8 cellular contexts compared by ENCODE assay signal in the genomic region with DNA sequence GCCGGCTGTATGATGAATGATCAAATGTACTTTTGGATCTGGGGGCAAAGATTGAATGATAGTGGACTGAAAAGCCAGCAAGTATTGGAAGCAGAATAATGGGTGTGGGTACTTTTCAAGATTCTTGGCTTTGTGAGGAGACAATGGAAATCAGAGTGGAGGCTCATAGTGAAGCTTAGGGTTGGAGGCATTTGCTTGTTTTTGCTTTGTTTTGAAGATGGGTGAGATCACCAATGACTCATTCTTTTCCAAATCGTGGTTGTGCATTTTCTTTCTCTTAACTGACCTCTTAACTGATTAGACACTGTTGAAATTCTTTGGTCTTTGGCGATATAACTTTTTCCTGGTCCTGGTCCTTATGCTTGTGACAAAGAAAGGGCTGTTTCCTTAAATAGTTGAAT. TPM values are rescaled to one million over a fixed set of nuclear protein-coding genes. Genes with fewer than 3 reads are reported as not detected.
DNase-seq lines count a peak whose midpoint lies in the region; ATAC-seq, FAIRE-seq and TF ChIP-seq lines count a peak whose summit lies in the region.

No MANE protein-coding gene starts in this region.

- FAIRE-seq in bronchial epithelial cell (lab: Jason Lieb, UNC) = no peak

- TF ChIP-seq POLR2A in lower leg skin (IDR thresholded peaks at IDR 0.05) = no peak

- H3K36me3 ChIP-seq in bronchial epithelial cell (ENCODE audit: control insufficient read depth, insufficient read depth, low read length) (no peaks in the 10 kb centered on the region), osteoblast (ENCODE audit: insufficient read depth, low read length) (no peaks in the 10 kb centered on the region), H7 (replicated peaks; ENCODE audit: control insufficient read depth, insufficient read depth, low read length) (no peaks in the 10 kb centered on the region)

- TF ChIP-seq CTCF in bronchial epithelial cell (IDR thresholded peaks at IDR 0.05; ENCODE audit: insufficient read depth, low read length, severe bottlenecking) (no peak), osteoblast (IDR thresholded peaks at IDR 0.05; ENCODE audit: extremely low read depth, low read depth, low read length) (no peak), lower leg skin (IDR thresholded peaks at IDR 0.05) (no peak)

- no peaks in the 10 kb centered on the region for H4K20me1 ChIP-seq in osteoblast (ENCODE audit: insufficient read depth, low read length)

- H3K27ac ChIP-seq in osteoblast (ENCODE audit: low read depth, low read length) = peak overlapping the region; percentile 38

- H2AFZ ChIP-seq in osteoblast (ENCODE audit: low read length) = peak overlapping the region; percentile 60

- no peaks in the 10 kb centered on the region for H3K79me2 ChIP-seq in osteoblast (ENCODE audit: insufficient read depth, low read length)

- intact Hi-C loops in lower leg skin (cut with DNase I; ENCODE audit: low total_unique reads) = no loop called here

- H3K4me1 ChIP-seq in osteoblast (ENCODE audit: insufficient read depth, low read length) = peaks cover 11% of the 10 kb centered on the region

- no peaks in the 10 kb centered on the region for H3K9me3 ChIP-seq in osteoblast (ENCODE audit: low read depth, low read length)

- H3K4me2 ChIP-seq in osteoblast (ENCODE audit: insufficient read depth, low read length) = peak overlapping the region; percentile 46

- WGBS in lower leg skin, 2 donors = 39 to 53% methylated on average over 3 of the region's 3 CpGs

- no peak for ATAC-seq in GM18858 (IDR thresholded peaks at IDR 0.05; ENCODE audit: unreplicated experiment)

- peak; percentile 62 for DNase-seq in COLO829 (ENCODE audit: low spot score)
- DNase-seq in MV-4-11 (lab: John Stamatoyannopoulos, UW) = peak; percentile 53
- peak; percentile 74 for DNase-seq in bronchial epithelial cell (ENCODE audit: low read depth)
- DNase-seq in osteoblast (ENCODE audit: insufficient read length, low spot score, missing footprints) = peak; percentile 44
- no peak for DNase-seq in lower leg skin (ENCODE audit: low spot score in 2 of 2)
- DNase-seq in ecto neural progenitor cell (ENCODE audit: low spot score) = no peak
- DNase-seq in H7 = no peak

- H3K27me3 ChIP-seq in bronchial epithelial cell (ENCODE audit: control insufficient read depth, insufficient read depth, low read length) = no peaks in the 10 kb centered on the region
- no peaks in the 10 kb centered on the region for H3K27me3 ChIP-seq in osteoblast (ENCODE audit: insufficient read depth, low read length)
- no peaks in the 10 kb centered on the region for H3K27me3 ChIP-seq in H7 (ENCODE audit: control insufficient read depth, insufficient read depth, low read length)

- H3K4me3 ChIP-seq in bronchial epithelial cell (ENCODE audit: low read depth, low read length) (no peak overlapping the region), osteoblast (ENCODE audit: insufficient read depth, low read length) (no peak overlapping the region), lower leg skin (ENCODE audit: low read depth, poor library complexity, severe bottlenecking) (no peak overlapping the region), H7 (ENCODE audit: insufficient read depth, low read depth, low read length) (no peak overlapping the region)

RNA-seq across cellular contexts. Expression of a gene that starts 54.4 kb away (rescaled TPM):
- 1.7 and 2.1 TPM in 2 replicates for total RNA-seq in bronchial epithelial cell
- total RNA-seq in osteoblast = 14.1 and 20.3 TPM in 2 replicates
- 10 to 100 TPM in 3 of 4 donors, 1 to 10 TPM in 1; 10.0 to 17.0 (median 13.2) TPM for total RNA-seq in lower leg skin
- total RNA-seq in H7 (2014; rRNA removed; shearing (Covaris generic)) = 10.9 and 11.9 TPM in 2 replicates

Comparison
In these comparisons a context has a peak if more than half of its experiments do, and no peak if none do; other contexts are left out.
1. DNase-seq: peak in COLO829 (single experiment), MV-4-11 (single experiment), bronchial epithelial cell (single experiment) and osteoblast (single experiment); none in lower leg skin (0 of 2), ecto neural progenitor cell (single experiment) and H7 (single experiment).